In genomic region chrX:130577431-130577830, GRCh38 we compare ENCODE assay signal across 10 cellular contexts.
"Had no signal": no experiment of that assay in that cellular context is flagged by ENCODE, and none has a peak within 500 bp of the region (broad histone marks: within the 10 kb centered on the region; RNA-seq: fewer than 3 reads in every experiment).

No MANE protein-coding gene starts in this region.

- ATAC-seq: HCT116, HepG2 had no signal

- DNase-seq: GM23248, H9, HFFc6, KBM-7 had no signal

- FAIRE-seq: H1, H54, HepG2 had no signal

- H3K27ac ChIP-seq: GM23248, HL-60, KMS-11 had no signal

- H3K4me3 ChIP-seq: GM23248 had no signal
